Comparison of ENCODE assay signal across 1 cellular context in genomic region chr1:91885331-91885715, GRCh38.
TF ChIP-seq lines count a peak whose summit lies in the region.

No MANE protein-coding gene starts in this region.

TF ChIP-seq in H1, 55 proteins besides CTCF, POLR2A, EP300 and RAD21 (continued from another document):
- no peak for TF ChIP-seq USF2 (IDR thresholded peaks at IDR 0.05; ENCODE audit: low read length)
